ENCODE assay signal across 17 cellular contexts in the genomic region with DNA sequence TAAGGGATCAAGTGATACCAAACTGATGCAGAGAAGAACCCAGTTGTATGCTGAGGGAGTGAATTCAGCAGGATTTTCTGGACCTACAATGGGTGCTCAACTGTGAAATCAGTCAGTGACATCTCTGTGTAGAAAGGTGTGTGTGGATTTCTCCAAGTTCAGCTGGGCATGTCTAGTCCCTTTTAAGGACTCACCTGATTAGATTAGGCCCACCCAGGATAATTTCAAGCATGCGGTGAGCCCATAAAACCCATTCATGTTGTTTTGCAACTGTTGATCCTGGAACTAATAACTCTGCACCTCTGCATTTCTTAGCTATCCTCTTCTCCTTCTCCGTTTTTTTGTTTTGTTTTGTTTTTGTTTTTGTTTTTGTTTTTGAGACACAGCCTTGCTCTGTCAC.
"Had no signal": no experiment of that assay in that cellular context is flagged by ENCODE, and none has a peak within 500 bp of the region (broad histone marks: within the 10 kb centered on the region; RNA-seq: fewer than 3 reads in every experiment).

No MANE protein-coding gene starts in this region.

- H3K4me3 Mint-ChIP-seq: natural killer cell, neural progenitor cell had no signal

- H3K27ac ChIP-seq: colonic mucosa, hepatocyte, neural progenitor cell, pancreas had no signal

- H3K9me3 Mint-ChIP-seq: natural killer cell, neural progenitor cell had no signal

- H3K27me3 ChIP-seq: colonic mucosa, hepatocyte, neural progenitor cell, pancreas had no signal

- H3K79me2 ChIP-seq: hepatocyte had no signal

- H3K27ac Mint-ChIP-seq: natural killer cell, neural progenitor cell, progenitor cell of endocrine pancreas had no signal

- H3K9ac ChIP-seq: neural progenitor cell had no signal

- H3K4me2 ChIP-seq: hepatocyte, neural progenitor cell, smooth muscle cell had no signal

- H3K27me3 Mint-ChIP-seq: progenitor cell of endocrine pancreas had no signal

- H3K4me1 Mint-ChIP-seq: natural killer cell, neural progenitor cell had no signal

- FAIRE-seq: pancreas had no signal

- H3K4me3 ChIP-seq: colonic mucosa, hepatocyte, mucosa of descending colon, neural progenitor cell, pancreas, smooth muscle cell had no signal

- H3K4me1 ChIP-seq: colonic mucosa, neural progenitor cell, pancreas had no signal

- H2AFZ ChIP-seq: hepatocyte, neural progenitor cell had no signal

- ATAC-seq: left lobe of liver, mucosa of descending colon, natural killer cell, pancreas, right cardiac atrium had no signal

- H3K36me3 ChIP-seq: colonic mucosa, neural progenitor cell, pancreas had no signal

- H3K9me3 ChIP-seq: colonic mucosa, mucosa of descending colon, pancreas had no signal

- DNase-seq: colonic mucosa; erythroblast; foreskin melanocyte; head of caudate nucleus; mucosa of descending colon; natural killer cell; nucleus accumbens; pancreas; right cardiac atrium; stimulated activated CD4-positive, alpha-beta T cell treated with anti-CD3 and anti-CD28 coated beads, Interleukin-2, amount 100 ng/mL, for 48 hours; stimulated activated naive CD4-positive, alpha-beta T cell treated with Interleukin-2 at 50 U/mL for 16 hours; trophoblast cell had no signal
